ENCODE assay signal across 1 cellular context in genomic region chr18:13452448-13452811, GRCh38.
TF ChIP-seq lines count a peak whose summit lies in the region.

No MANE protein-coding gene starts in this region.

TF ChIP-seq in GM23338, 12 proteins besides CTCF, POLR2A, EP300 and RAD21 (continued from another document):
- TF ChIP-seq ZNF462 (CRISPR knock-in tag; IDR thresholded peaks at IDR 0.05) (no peak), REST (IDR thresholded peaks at IDR 0.05; ENCODE audit: unreplicated experiment) (no peak), CREB1 (CRISPR knock-in tag; IDR thresholded peaks at IDR 0.05; ENCODE audit: low read depth) (no peak), ZNF114 (CRISPR knock-in tag; IDR thresholded peaks at IDR 0.05) (no peak), EZH2phosphoT487 (IDR thresholded peaks at IDR 0.05; ENCODE audit: unreplicated experiment) (no peak), NANOG (IDR thresholded peaks at IDR 0.05; ENCODE audit: borderline replicate concordance) (no peak)
